In the genomic region with DNA sequence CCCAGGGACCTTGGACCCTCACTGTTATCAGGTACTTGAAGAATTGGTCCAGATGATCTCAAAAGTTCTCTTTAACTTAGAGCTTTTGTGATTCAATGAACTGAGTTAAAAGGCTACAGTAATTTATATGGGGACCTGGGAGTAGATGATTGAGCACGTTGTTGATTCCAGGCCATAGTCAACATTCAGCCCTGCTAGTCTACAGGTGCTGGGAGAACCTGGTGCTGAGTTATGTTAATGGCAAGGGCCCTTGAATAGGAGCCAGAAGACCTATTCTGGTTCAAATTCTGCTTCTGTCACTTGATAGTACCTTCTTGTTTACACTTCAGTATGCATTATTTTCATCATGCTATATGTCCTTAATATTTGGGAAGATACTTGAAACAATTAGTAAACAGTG, we compare ENCODE assay signal across 35 cellular contexts.
"Had no signal": no experiment of that assay in that cellular context is flagged by ENCODE, and none has a peak within 500 bp of the region (broad histone marks: within the 10 kb centered on the region; RNA-seq: fewer than 3 reads in every experiment).

No MANE protein-coding gene starts in this region.

- H3K27me3 Mint-ChIP-seq: activated CD4-positive, alpha-beta memory T cell treated with anti-CD3 and anti-CD28 coated beads for 36 hours; activated CD4-positive, alpha-beta T cell treated with anti-CD3 and anti-CD28 coated beads for 36 hours; activated CD4-positive, alpha-beta T cell treated with anti-CD3 and anti-CD28 coated beads, Interleukin-2, amount 10 ng/mL, durations not matched to agents 24 days and 14 days; activated CD8-positive, alpha-beta memory T cell treated with anti-CD3 and anti-CD28 coated beads, Interleukin-2, amount 10 ng/mL, durations not matched to agents 7 days and 5 days; activated naive CD4-positive, alpha-beta T cell treated with anti-CD3 and anti-CD28 coated beads, Interleukin-2, amount 50 U/mL, for 24 hours; activated naive CD8-positive, alpha-beta T cell treated with anti-CD3 and anti-CD28 coated beads for 36 hours; T-helper 17 cell had no signal

- H3K9me3 ChIP-seq: adrenal gland, body of pancreas, colonic mucosa, esophagus squamous epithelium, gastroesophageal sphincter, heart right ventricle had no signal

- H3K27ac ChIP-seq: adrenal gland, body of pancreas, cardiac muscle cell, colonic mucosa, epithelial cell of prostate, esophagus squamous epithelium, gastroesophageal sphincter, heart right ventricle, WERI-Rb-1 had no signal

- DNase-seq: activated CD4-positive, alpha-beta memory T cell treated with anti-CD3 and anti-CD28 coated beads for 36 hours; activated CD4-positive, alpha-beta T cell treated with anti-CD3 and anti-CD28 coated beads for 36 hours; activated CD4-positive, alpha-beta T cell treated with anti-CD3 and anti-CD28 coated beads, Interleukin-2, amount 10 ng/mL, durations not matched to agents 24 days and 14 days; activated CD4-positive, CD25-positive, alpha-beta regulatory T cell; activated CD4-positive, CD25-positive, alpha-beta regulatory T cell treated with anti-CD3 and anti-CD28 coated beads, Interleukin-2, amount 50 U/mL, for 72 hours; activated CD8-positive, alpha-beta memory T cell treated with anti-CD3 and anti-CD28 coated beads, Interleukin-2, amount 10 ng/mL, durations not matched to agents 7 days and 5 days; activated CD8-positive, alpha-beta memory T cell treated with anti-CD3 and anti-CD28 coated beads, Interleukin-2, amount 50 U/mL, for 4 hours; activated CD8-positive, alpha-beta T cell treated with anti-CD3 and anti-CD28 coated beads, Interleukin-2, amount 10 ng/mL, durations not matched to agents 7 days and 5 days; activated effector memory CD4-positive, alpha-beta T cell treated with anti-CD3 and anti-CD28 coated beads, Interleukin-2, amount 50 U/mL, for 16 hours; activated naive CD4-positive, alpha-beta T cell treated with anti-CD3 and anti-CD28 coated beads for 36 hours; activated naive CD8-positive, alpha-beta T cell treated with anti-CD3 and anti-CD28 coated beads for 36 hours; activated naive CD8-positive, alpha-beta T cell treated with anti-CD3 and anti-CD28 coated beads, Interleukin-2, amount 50 U/mL, for 24 hours; activated T-cell treated with anti-CD3 and anti-CD28 coated beads, Interleukin-2, amount 50 U/mL, for 1 hour; activated T-cell treated with anti-CD3 and anti-CD28 coated beads, Interleukin-2, amount 50 U/mL, for 48 hours; adrenal gland; amygdala; aorta; body of pancreas; central memory CD4-positive, alpha-beta T cell; cerebellar nuclear complex; colonic mucosa; effector CD8-positive, alpha-beta T cell; esophagus squamous epithelium; foreskin melanocyte; heart right ventricle; T-helper 17 cell; T1000; WERI-Rb-1 had no signal

- H3K36me3 Mint-ChIP-seq: activated naive CD4-positive, alpha-beta T cell treated with anti-CD3 and anti-CD28 coated beads, Interleukin-2, amount 50 U/mL, for 24 hours had no signal

- H3K9me3 Mint-ChIP-seq: activated CD4-positive, alpha-beta memory T cell treated with anti-CD3 and anti-CD28 coated beads for 36 hours; activated CD4-positive, alpha-beta T cell treated with anti-CD3 and anti-CD28 coated beads, Interleukin-2, amount 10 ng/mL, durations not matched to agents 24 days and 14 days; activated naive CD4-positive, alpha-beta T cell treated with anti-CD3 and anti-CD28 coated beads for 36 hours; activated naive CD4-positive, alpha-beta T cell treated with anti-CD3 and anti-CD28 coated beads, Interleukin-2, amount 50 U/mL, for 24 hours; activated naive CD8-positive, alpha-beta T cell treated with anti-CD3 and anti-CD28 coated beads for 36 hours; activated naive CD8-positive, alpha-beta T cell treated with anti-CD3 and anti-CD28 coated beads, Interleukin-2, amount 50 U/mL, for 24 hours; activated T-helper 1 cell treated with anti-CD3 and anti-CD28 coated beads, Interleukin-12 subunit alpha, Interleukin-12 subunit beta, Interleukin-2, Interleukin-4 antibody, amounts not matched to agents 30 ng/mL and 10 ng/mL and 1 ng/mL, durations not matched to agents 14 hours and 24 hours and 36 hours; activated T-helper 2 cell treated with anti-CD3 and anti-CD28 coated beads, Interferon-gamma antibody, Interleukin-2, Interleukin-4, amounts not matched to agents 10 μg/mL and 5 μg/mL and 100 μg/mL, durations not matched to agents 14 hours and 24 hours and 36 hours; T-helper 2 cell treated with Interferon-gamma antibody and Interleukin-4, amounts not matched to agents 5 μg/mL and 100 μg/mL, for 36 hours had no signal

- H3K4me1 Mint-ChIP-seq: activated CD4-positive, alpha-beta T cell treated with anti-CD3 and anti-CD28 coated beads for 36 hours; activated CD8-positive, alpha-beta memory T cell treated with anti-CD3 and anti-CD28 coated beads, Interleukin-2, amount 10 ng/mL, durations not matched to agents 7 days and 5 days; activated naive CD4-positive, alpha-beta T cell treated with anti-CD3 and anti-CD28 coated beads, Interleukin-2, amount 50 U/mL, for 24 hours; activated naive CD8-positive, alpha-beta T cell treated with anti-CD3 and anti-CD28 coated beads for 36 hours; activated naive CD8-positive, alpha-beta T cell treated with anti-CD3 and anti-CD28 coated beads, Interleukin-2, amount 50 U/mL, for 24 hours had no signal

- H3K4me1 ChIP-seq: adrenal gland, colonic mucosa, esophagus squamous epithelium had no signal

- H3K36me3 ChIP-seq: adrenal gland, colonic mucosa had no signal

- H3K4me3 ChIP-seq: adrenal gland, body of pancreas, cardiac muscle cell, colonic mucosa, esophagus squamous epithelium, gastroesophageal sphincter, heart right ventricle had no signal

- H3K27ac Mint-ChIP-seq: activated CD4-positive, alpha-beta memory T cell treated with anti-CD3 and anti-CD28 coated beads for 36 hours; activated CD4-positive, alpha-beta T cell treated with anti-CD3 and anti-CD28 coated beads for 36 hours; activated CD4-positive, alpha-beta T cell treated with anti-CD3 and anti-CD28 coated beads, Interleukin-2, amount 10 ng/mL, durations not matched to agents 24 days and 14 days; activated CD8-positive, alpha-beta memory T cell treated with anti-CD3 and anti-CD28 coated beads, Interleukin-2, amount 10 ng/mL, durations not matched to agents 7 days and 5 days; activated CD8-positive, alpha-beta T cell treated with anti-CD3 and anti-CD28 coated beads, Interleukin-2, amount 10 ng/mL, durations not matched to agents 7 days and 5 days; activated naive CD4-positive, alpha-beta T cell treated with anti-CD3 and anti-CD28 coated beads for 36 hours; activated naive CD4-positive, alpha-beta T cell treated with anti-CD3 and anti-CD28 coated beads, Interleukin-2, amount 50 U/mL, for 24 hours; activated naive CD8-positive, alpha-beta T cell treated with anti-CD3 and anti-CD28 coated beads for 36 hours; activated naive CD8-positive, alpha-beta T cell treated with anti-CD3 and anti-CD28 coated beads, Interleukin-2, amount 50 U/mL, for 24 hours; activated T-helper 1 cell treated with anti-CD3 and anti-CD28 coated beads, Interleukin-12 subunit alpha, Interleukin-12 subunit beta, Interleukin-2, Interleukin-4 antibody, amounts not matched to agents 30 ng/mL and 10 ng/mL and 1 ng/mL, durations not matched to agents 14 hours and 24 hours and 36 hours; activated T-helper 2 cell treated with anti-CD3 and anti-CD28 coated beads, Interferon-gamma antibody, Interleukin-2, Interleukin-4, amounts not matched to agents 10 μg/mL and 5 μg/mL and 100 μg/mL, durations not matched to agents 14 hours and 24 hours and 36 hours; T-helper 17 cell; T-helper 2 cell treated with Interferon-gamma antibody and Interleukin-4, amounts not matched to agents 5 μg/mL and 100 μg/mL, for 36 hours had no signal

- H3K27me3 ChIP-seq: adrenal gland, body of pancreas, cardiac muscle cell, colonic mucosa, esophagus squamous epithelium, gastroesophageal sphincter, heart right ventricle had no signal

- H3K4me3 Mint-ChIP-seq: activated CD4-positive, alpha-beta memory T cell treated with anti-CD3 and anti-CD28 coated beads for 36 hours; activated CD4-positive, alpha-beta T cell treated with anti-CD3 and anti-CD28 coated beads for 36 hours; activated CD4-positive, alpha-beta T cell treated with anti-CD3 and anti-CD28 coated beads, Interleukin-2, amount 10 ng/mL, durations not matched to agents 24 days and 14 days; activated CD8-positive, alpha-beta memory T cell treated with anti-CD3 and anti-CD28 coated beads, Interleukin-2, amount 10 ng/mL, durations not matched to agents 7 days and 5 days; activated CD8-positive, alpha-beta T cell treated with anti-CD3 and anti-CD28 coated beads, Interleukin-2, amount 10 ng/mL, durations not matched to agents 7 days and 5 days; activated naive CD4-positive, alpha-beta T cell treated with anti-CD3 and anti-CD28 coated beads for 36 hours; activated naive CD4-positive, alpha-beta T cell treated with anti-CD3 and anti-CD28 coated beads, Interleukin-2, amount 50 U/mL, for 24 hours; activated naive CD8-positive, alpha-beta T cell treated with anti-CD3 and anti-CD28 coated beads for 36 hours; activated naive CD8-positive, alpha-beta T cell treated with anti-CD3 and anti-CD28 coated beads, Interleukin-2, amount 50 U/mL, for 24 hours; activated T-helper 1 cell treated with anti-CD3 and anti-CD28 coated beads, Interleukin-12 subunit alpha, Interleukin-12 subunit beta, Interleukin-2, Interleukin-4 antibody, amounts not matched to agents 30 ng/mL and 10 ng/mL and 1 ng/mL, durations not matched to agents 14 hours and 24 hours and 36 hours; T-helper 17 cell; T-helper 2 cell treated with Interferon-gamma antibody and Interleukin-4, amounts not matched to agents 5 μg/mL and 100 μg/mL, for 36 hours had no signal
